ENCODE assay signal across 11 cellular contexts in genomic region chr1:150976401-150976821, GRCh38. TPM values are rescaled to one million over a fixed set of nuclear protein-coding genes. Genes with fewer than 3 reads are reported as not detected.
DNase-seq lines count a peak whose midpoint lies in the region; ATAC-seq and TF ChIP-seq lines count a peak whose summit lies in the region.
"Had no signal": no experiment of that assay in that cellular context is flagged by ENCODE, and none has a peak within 500 bp of the region (broad histone marks: within the 10 kb centered on the region; RNA-seq: fewer than 3 reads in every experiment).

No MANE protein-coding gene starts in this region.

- DNase-seq in activated T-cell treated with anti-CD3 and anti-CD28 coated beads, Interleukin-2, amount 50 U/mL, for 72 hours, result no peak
- DNase-seq in activated T-cell treated with anti-CD3 and anti-CD28 coated beads, Interleukin-2, amount 50 U/mL, for 1 hour, result no peak
- no peak for DNase-seq in transverse colon
- no peak for DNase-seq in right atrium auricular region (ENCODE audit: low spot score)
- no peak for DNase-seq in AML-193 (lab: John Stamatoyannopoulos, UW)
- DNase-seq: left cardiac atrium, NCI-H1436, SJCRH30 had no signal

- H3K27ac Mint-ChIP-seq in activated T-cell treated with anti-CD3 and anti-CD28 coated beads, Interleukin-2, amount 50 U/mL, for 72 hours, result peak overlapping the region; percentile 93
- H3K27ac Mint-ChIP-seq in activated naive CD8-positive, alpha-beta T cell, result peak overlapping the region; percentile 77

- H3K27me3 ChIP-seq in transverse colon, result no peaks in the 10 kb centered on the region
- no peaks in the 10 kb centered on the region for H3K27me3 ChIP-seq in right atrium auricular region
- H3K27me3 ChIP-seq: SJCRH30 had no signal

- TF ChIP-seq CTCF in transverse colon (IDR thresholded peaks at IDR 0.05) (no peak), right atrium auricular region (IDR thresholded peaks at IDR 0.05) (no peak)

- no peak overlapping the region for H3K4me3 ChIP-seq in mesodermal cell (ENCODE audit: extremely low read depth, insufficient read depth, low read length, poor library complexity, severe bottlenecking)
- H3K4me3 ChIP-seq in transverse colon, result no peak overlapping the region
- no peak overlapping the region for H3K4me3 ChIP-seq in right atrium auricular region
- H3K4me3 ChIP-seq: SJCRH30 had no signal

- H3K4me1 Mint-ChIP-seq in activated T-cell treated with anti-CD3 and anti-CD28 coated beads, Interleukin-2, amount 50 U/mL, for 72 hours (ENCODE audit: low read depth), result peaks cover 69% of the 10 kb centered on the region
- H3K4me1 Mint-ChIP-seq in activated naive CD8-positive, alpha-beta T cell (ENCODE audit: low read depth), result peaks cover 56% of the 10 kb centered on the region

- no peak for TF ChIP-seq EP300 in transverse colon (IDR thresholded peaks at IDR 0.05; ENCODE audit: low read depth)

- no peak for ATAC-seq in activated T-cell treated with anti-CD3 and anti-CD28 coated beads, Interleukin-2, amount 50 U/mL, for 72 hours (replicated peaks in 1 of 2)
- no peak for ATAC-seq in HG03045 (IDR thresholded peaks at IDR 0.05; ENCODE audit: unreplicated experiment)

- no peak for TF ChIP-seq POLR2A in transverse colon (IDR thresholded peaks at IDR 0.05)

- no peaks in the 10 kb centered on the region for H3K27me3 Mint-ChIP-seq in activated T-cell treated with anti-CD3 and anti-CD28 coated beads, Interleukin-2, amount 50 U/mL, for 72 hours (ENCODE audit: low read depth)
- no peaks in the 10 kb centered on the region for H3K27me3 Mint-ChIP-seq in activated naive CD8-positive, alpha-beta T cell

- in situ Hi-C loops in transverse colon (cut with MboI; ENCODE audit: low pct_ligation_motif_present in 1 of 4, low pct_unique_long_range_greater_than_20kb in 1 of 4, low sequenced_read_pairs in 3 of 4), result no loop called here

- H3K4me3 Mint-ChIP-seq in activated T-cell treated with anti-CD3 and anti-CD28 coated beads, Interleukin-2, amount 50 U/mL, for 72 hours, result peak overlapping the region; percentile 70 to 91
- peak overlapping the region; percentile 85 for H3K4me3 Mint-ChIP-seq in activated naive CD8-positive, alpha-beta T cell

- H3K9me3 ChIP-seq in mesodermal cell (ENCODE audit: control insufficient read depth, low read length) (no peaks in the 10 kb centered on the region), transverse colon (no peaks in the 10 kb centered on the region), right atrium auricular region (no peaks in the 10 kb centered on the region)
- H3K9me3 ChIP-seq: SJCRH30 had no signal

- H3K36me3 ChIP-seq in mesodermal cell (ENCODE audit: control insufficient read depth, insufficient read depth, low read length) (no peaks in the 10 kb centered on the region), transverse colon (no peaks in the 10 kb centered on the region), right atrium auricular region (no peaks in the 10 kb centered on the region)

- H3K27ac ChIP-seq in mesodermal cell (ENCODE audit: low read depth, low read length, severe bottlenecking) (peak overlapping the region; percentile 85), transverse colon (peak overlapping the region; percentile 51 to 65 (median 57)), right atrium auricular region (peak overlapping the region in 1 of 2 donors; percentile 77)
- H3K27ac ChIP-seq: SJCRH30 had no signal

- H3K36me3 Mint-ChIP-seq in activated T-cell treated with anti-CD3 and anti-CD28 coated beads, Interleukin-2, amount 50 U/mL, for 72 hours (ENCODE audit: insufficient read depth in 2 of 2), result peaks cover 0 to 3% of the 10 kb centered on the region in 2 donors
- H3K36me3 Mint-ChIP-seq in activated naive CD8-positive, alpha-beta T cell, result no peaks in the 10 kb centered on the region

- 77 to 84% methylated on average over 8 of the region's 9 CpGs for WGBS in mesodermal cell (ENCODE audit: insufficient coverage in 2 of 2), 2 experiments
- 94 to 95% methylated on average over 3 to 9 of the region's 9 CpGs for WGBS in transverse colon (ENCODE audit: low coverage in 1 of 2), 2 donors

- intact Hi-C loops in transverse colon (cut with DNase I; ENCODE audit: low total_unique reads), result no loop called here

- H3K4me1 ChIP-seq in mesodermal cell (ENCODE audit: control insufficient read depth, insufficient read depth, low read length, poor library complexity, severe bottlenecking), result peaks cover 43% of the 10 kb centered on the region
- peaks cover 29 to 56% (median 52%) of the 10 kb centered on the region in 4 donors for H3K4me1 ChIP-seq in transverse colon
- peaks cover 0 to 58% of the 10 kb centered on the region in 2 donors for H3K4me1 ChIP-seq in right atrium auricular region

- no peaks in the 10 kb centered on the region for H3K9me3 Mint-ChIP-seq in activated T-cell treated with anti-CD3 and anti-CD28 coated beads, Interleukin-2, amount 50 U/mL, for 72 hours
- H3K9me3 Mint-ChIP-seq in activated naive CD8-positive, alpha-beta T cell (ENCODE audit: low read depth), result no peaks in the 10 kb centered on the region

RNA-seq across cellular contexts. Expression of gene CERS2, which starts 1.8 kb away (rescaled TPM):
- total RNA-seq in activated T-cell treated with anti-CD3 and anti-CD28 coated beads, Interleukin-2, amount 50 U/mL, for 72 hours, result 100 to 1,000 TPM; 184 to 185 TPM
- 131 TPM for polyA plus RNA-seq in mesodermal cell (2013, experiment 1 of 2)
- 131 TPM for polyA plus RNA-seq in mesodermal cell (2013, experiment 2 of 2)
- total RNA-seq in transverse colon, result 100 to 1,000 TPM in 2 of 4 donors, 10 to 100 TPM in 2; 35.2 to 142 (median 101) TPM
- total RNA-seq in right atrium auricular region, result 10 to 100 TPM; 47.9 to 91.4 TPM

RNA-seq across cellular contexts. Expression of gene ANXA9, which starts 5.7 kb away (rescaled TPM):
- total RNA-seq in activated T-cell treated with anti-CD3 and anti-CD28 coated beads, Interleukin-2, amount 50 U/mL, for 72 hours, result under 1 TPM in 1 of 2 donors, not detected in 1; 0.21 TPM
- polyA plus RNA-seq in mesodermal cell (2013, experiment 1 of 2), result 0.15 TPM
- polyA plus RNA-seq in mesodermal cell (2013, experiment 2 of 2), result 0.20 TPM
- total RNA-seq in transverse colon, result under 1 TPM in 1 of 4 donors, not detected in 3; 0.32 TPM
- total RNA-seq in right atrium auricular region, result 1 to 10 TPM; 1.6 to 7.7 TPM
- total RNA-seq: SJCRH30 had no signal

RNA-seq across cellular contexts. Expression of gene MINDY1, which starts 30.3 kb away (rescaled TPM):
- total RNA-seq in activated T-cell treated with anti-CD3 and anti-CD28 coated beads, Interleukin-2, amount 50 U/mL, for 72 hours, result 10 to 100 TPM; 10.9 to 11.9 TPM
- 9.3 TPM for polyA plus RNA-seq in mesodermal cell (2013, experiment 1 of 2)
- 8.0 TPM for polyA plus RNA-seq in mesodermal cell (2013, experiment 2 of 2)
- total RNA-seq in transverse colon, result 10 to 100 TPM; 27.7 to 66.2 (median 54.8) TPM
- total RNA-seq in right atrium auricular region, result 10 to 100 TPM; 62.2 to 72.3 TPM

RNA-seq across cellular contexts. Expression of gene PRUNE1, which starts 31.8 kb away (rescaled TPM):
- 10 to 100 TPM; 18.1 to 20.1 TPM for total RNA-seq in activated T-cell treated with anti-CD3 and anti-CD28 coated beads, Interleukin-2, amount 50 U/mL, for 72 hours
- polyA plus RNA-seq in mesodermal cell (2013, experiment 1 of 2), result 23.6 TPM
- 21.8 TPM for polyA plus RNA-seq in mesodermal cell (2013, experiment 2 of 2)
- 10 to 100 TPM in 3 of 4 donors, 1 to 10 TPM in 1; 9.0 to 80.4 (median 26.8) TPM for total RNA-seq in transverse colon
- 10 to 100 TPM; 52.0 to 68.4 TPM for total RNA-seq in right atrium auricular region

RNA-seq across cellular contexts. Expression of gene SETDB1, which starts 50.2 kb away (rescaled TPM):
- total RNA-seq in activated T-cell treated with anti-CD3 and anti-CD28 coated beads, Interleukin-2, amount 50 U/mL, for 72 hours, result 10 to 100 TPM; 60.4 to 70.1 TPM
- polyA plus RNA-seq in mesodermal cell (2013, experiment 1 of 2), result 39.5 TPM
- 37.1 TPM for polyA plus RNA-seq in mesodermal cell (2013, experiment 2 of 2)
- 10 to 100 TPM; 19.5 to 59.7 (median 39.2) TPM for total RNA-seq in transverse colon
- 10 to 100 TPM; 18.6 to 18.9 TPM for total RNA-seq in right atrium auricular region
